In the genomic region with DNA sequence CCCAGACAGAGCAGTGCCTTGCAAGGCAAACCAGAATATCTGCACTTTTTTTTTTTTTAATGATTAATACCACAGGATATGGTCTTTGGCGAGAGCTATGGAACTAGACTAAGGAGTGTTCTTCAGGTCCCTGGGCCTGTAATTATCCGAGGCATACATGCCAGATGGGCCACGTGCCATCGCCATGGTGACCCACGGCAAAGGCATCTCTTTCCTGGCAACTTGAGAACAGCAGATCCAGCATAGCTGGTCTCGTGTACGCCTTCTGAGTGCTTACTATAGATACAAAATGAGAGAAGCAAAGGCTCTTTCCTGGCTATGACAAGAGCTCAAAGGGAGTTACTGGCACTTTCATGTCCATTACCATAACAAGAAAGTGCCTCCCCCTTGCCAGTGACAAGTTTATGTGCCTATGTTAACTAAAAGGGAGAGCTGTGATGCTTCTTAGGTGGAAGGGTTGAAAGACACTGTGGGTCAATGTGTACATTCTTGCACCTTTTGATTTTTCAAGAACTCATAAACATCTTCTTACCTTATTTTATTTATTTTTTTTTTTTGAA, we compare ENCODE assay signal across 1 cellular context.
TF ChIP-seq lines count a peak whose summit lies in the region.

No MANE protein-coding gene starts in this region.

TF ChIP-seq in GM23338, 12 proteins besides CTCF, POLR2A, EP300 and RAD21 (continued from another document):
- TF ChIP-seq, protein P1, sequence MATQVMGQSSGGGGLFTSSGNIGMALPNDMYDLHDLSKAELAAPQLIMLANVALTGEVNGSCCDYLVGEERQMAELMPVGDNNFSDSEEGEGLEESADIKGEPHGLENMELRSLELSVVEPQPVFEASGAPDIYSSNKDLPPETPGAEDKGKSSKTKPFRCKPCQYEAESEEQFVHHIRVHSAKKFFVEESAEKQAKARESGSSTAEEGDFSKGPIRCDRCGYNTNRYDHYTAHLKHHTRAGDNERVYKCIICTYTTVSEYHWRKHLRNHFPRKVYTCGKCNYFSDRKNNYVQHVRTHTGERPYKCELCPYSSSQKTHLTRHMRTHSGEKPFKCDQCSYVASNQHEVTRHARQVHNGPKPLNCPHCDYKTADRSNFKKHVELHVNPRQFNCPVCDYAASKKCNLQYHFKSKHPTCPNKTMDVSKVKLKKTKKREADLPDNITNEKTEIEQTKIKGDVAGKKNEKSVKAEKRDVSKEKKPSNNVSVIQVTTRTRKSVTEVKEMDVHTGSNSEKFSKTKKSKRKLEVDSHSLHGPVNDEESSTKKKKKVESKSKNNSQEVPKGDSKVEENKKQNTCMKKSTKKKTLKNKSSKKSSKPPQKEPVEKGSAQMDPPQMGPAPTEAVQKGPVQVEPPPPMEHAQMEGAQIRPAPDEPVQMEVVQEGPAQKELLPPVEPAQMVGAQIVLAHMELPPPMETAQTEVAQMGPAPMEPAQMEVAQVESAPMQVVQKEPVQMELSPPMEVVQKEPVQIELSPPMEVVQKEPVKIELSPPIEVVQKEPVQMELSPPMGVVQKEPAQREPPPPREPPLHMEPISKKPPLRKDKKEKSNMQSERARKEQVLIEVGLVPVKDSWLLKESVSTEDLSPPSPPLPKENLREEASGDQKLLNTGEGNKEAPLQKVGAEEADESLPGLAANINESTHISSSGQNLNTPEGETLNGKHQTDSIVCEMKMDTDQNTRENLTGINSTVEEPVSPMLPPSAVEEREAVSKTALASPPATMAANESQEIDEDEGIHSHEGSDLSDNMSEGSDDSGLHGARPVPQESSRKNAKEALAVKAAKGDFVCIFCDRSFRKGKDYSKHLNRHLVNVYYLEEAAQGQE (IDR thresholded peaks at IDR 0.05; ENCODE audit: unreplicated experiment), result no peak
- TF ChIP-seq, protein P2, sequence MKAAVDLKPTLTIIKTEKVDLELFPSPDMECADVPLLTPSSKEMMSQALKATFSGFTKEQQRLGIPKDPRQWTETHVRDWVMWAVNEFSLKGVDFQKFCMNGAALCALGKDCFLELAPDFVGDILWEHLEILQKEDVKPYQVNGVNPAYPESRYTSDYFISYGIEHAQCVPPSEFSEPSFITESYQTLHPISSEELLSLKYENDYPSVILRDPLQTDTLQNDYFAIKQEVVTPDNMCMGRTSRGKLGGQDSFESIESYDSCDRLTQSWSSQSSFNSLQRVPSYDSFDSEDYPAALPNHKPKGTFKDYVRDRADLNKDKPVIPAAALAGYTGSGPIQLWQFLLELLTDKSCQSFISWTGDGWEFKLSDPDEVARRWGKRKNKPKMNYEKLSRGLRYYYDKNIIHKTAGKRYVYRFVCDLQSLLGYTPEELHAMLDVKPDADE (IDR thresholded peaks at IDR 0.05), result no peak
- TF ChIP-seq EZH2 (IDR thresholded peaks at IDR 0.05; ENCODE audit: low read depth, unreplicated experiment), result no peak
- no peak for TF ChIP-seq POLR2AphosphoS5 (IDR thresholded peaks at IDR 0.05; ENCODE audit: low read depth)
- no peak for TF ChIP-seq JUNB (IDR thresholded peaks at IDR 0.05; ENCODE audit: unreplicated experiment)
- TF ChIP-seq STAT1 (IDR thresholded peaks at IDR 0.05; ENCODE audit: unreplicated experiment), result no peak
